In genomic region chr11:47099918-47100315, GRCh38 we compare ENCODE assay signal across 26 cellular contexts.
"Had no signal": no experiment of that assay in that cellular context is flagged by ENCODE, and none has a peak within 500 bp of the region (broad histone marks: within the 10 kb centered on the region; RNA-seq: fewer than 3 reads in every experiment).

No MANE protein-coding gene starts in this region.

- H3K27me3 ChIP-seq: adrenal gland, cardiac muscle cell, Peyer's patch, SJSA1 had no signal

- H3K4me3 ChIP-seq: adrenal gland, cardiac muscle cell, Peyer's patch, SJSA1 had no signal

- H3K36me3 Mint-ChIP-seq: activated CD4-positive, alpha-beta memory T cell treated with anti-CD3 and anti-CD28 coated beads for 36 hours; activated naive CD8-positive, alpha-beta T cell treated with anti-CD3 and anti-CD28 coated beads, Interleukin-2, amount 10 ng/mL, durations not matched to agents 7 days and 5 days had no signal

- H3K9me3 ChIP-seq: adrenal gland, Peyer's patch, SJSA1 had no signal

- H3K9me3 Mint-ChIP-seq: activated CD4-positive, alpha-beta memory T cell treated with anti-CD3 and anti-CD28 coated beads for 36 hours; activated CD4-positive, alpha-beta T cell treated with anti-CD3 and anti-CD28 coated beads, Interleukin-2, amount 10 ng/mL, durations not matched to agents 7 days and 5 days; activated naive CD8-positive, alpha-beta T cell treated with anti-CD3 and anti-CD28 coated beads, Interleukin-2, amount 10 ng/mL, durations not matched to agents 7 days and 5 days; activated T-cell treated with anti-CD3 and anti-CD28 coated beads, Interleukin-2, amount 50 U/mL, for 4 hours; activated T-helper 1 cell treated with anti-CD3 and anti-CD28 coated beads, Interleukin-12 subunit alpha, Interleukin-12 subunit beta, Interleukin-2, Interleukin-4 antibody, amounts not matched to agents 30 ng/mL and 10 ng/mL and 1 ng/mL, durations not matched to agents 14 hours and 24 hours and 36 hours had no signal

- H3K27ac ChIP-seq: adrenal gland, cardiac muscle cell, Peyer's patch, SJSA1 had no signal

- H3K4me3 Mint-ChIP-seq: activated CD4-positive, alpha-beta memory T cell treated with anti-CD3 and anti-CD28 coated beads for 36 hours; activated CD4-positive, alpha-beta T cell treated with anti-CD3 and anti-CD28 coated beads, Interleukin-2, amount 10 ng/mL, durations not matched to agents 7 days and 5 days; activated naive CD8-positive, alpha-beta T cell treated with anti-CD3 and anti-CD28 coated beads, Interleukin-2, amount 10 ng/mL, durations not matched to agents 7 days and 5 days; activated T-cell treated with anti-CD3 and anti-CD28 coated beads, Interleukin-2, amount 50 U/mL, for 4 hours; activated T-helper 1 cell treated with anti-CD3 and anti-CD28 coated beads, Interleukin-12 subunit alpha, Interleukin-12 subunit beta, Interleukin-2, Interleukin-4 antibody, amounts not matched to agents 30 ng/mL and 10 ng/mL and 1 ng/mL, durations not matched to agents 14 hours and 24 hours and 36 hours had no signal

- DNase-seq: activated CD4-positive, alpha-beta memory T cell treated with anti-CD3 and anti-CD28 coated beads for 36 hours; activated CD4-positive, alpha-beta T cell treated with anti-CD3 and anti-CD28 coated beads, Interleukin-2, amount 10 ng/mL, durations not matched to agents 7 days and 5 days; activated gamma-delta T cell treated with Interleukin-2 at 50 U/mL for 16 hours; activated naive CD4-positive, alpha-beta T cell treated with anti-CD3 and anti-CD28 coated beads, Interleukin-2, amount 50 U/mL, for 16 hours; activated naive CD8-positive, alpha-beta T cell treated with anti-CD3 and anti-CD28 coated beads, Interleukin-2, amount 10 ng/mL, durations not matched to agents 7 days and 5 days; activated T-cell treated with anti-CD3 and anti-CD28 coated beads, Interleukin-2, amount 50 U/mL, for 4 hours; adrenal gland; cortex of kidney; KG1; MM.1S; NCI-H1417 treated with DMSO at 0.1 percent for 48 hours; NCI-H187 treated with DMSO at 0.1 percent for 48 hours; NCI-H2171 treated with DMSO at 0.1 percent for 48 hours; NCI-H2227 treated with DMSO at 0.1 percent for 48 hours; NCI-H446; NCI-H526 treated with DMSO at 0.1 percent for 48 hours; OCI-M1; Peyer's patch; RPMI8226; SW 1271; T-helper 1 cell; T-helper 2 cell; T-helper 9 cell had no signal

- H3K36me3 ChIP-seq: adrenal gland, cardiac muscle cell, Peyer's patch, SJSA1 had no signal

- H3K4me1 ChIP-seq: adrenal gland, Peyer's patch, SJSA1 had no signal

- H3K27me3 Mint-ChIP-seq: activated CD4-positive, alpha-beta memory T cell treated with anti-CD3 and anti-CD28 coated beads for 36 hours; activated CD4-positive, alpha-beta T cell treated with anti-CD3 and anti-CD28 coated beads, Interleukin-2, amount 10 ng/mL, durations not matched to agents 7 days and 5 days had no signal

- H3K27ac Mint-ChIP-seq: activated CD4-positive, alpha-beta memory T cell treated with anti-CD3 and anti-CD28 coated beads for 36 hours; activated CD4-positive, alpha-beta T cell treated with anti-CD3 and anti-CD28 coated beads, Interleukin-2, amount 10 ng/mL, durations not matched to agents 7 days and 5 days; activated naive CD8-positive, alpha-beta T cell treated with anti-CD3 and anti-CD28 coated beads, Interleukin-2, amount 10 ng/mL, durations not matched to agents 7 days and 5 days; activated T-helper 1 cell treated with anti-CD3 and anti-CD28 coated beads, Interleukin-12 subunit alpha, Interleukin-12 subunit beta, Interleukin-2, Interleukin-4 antibody, amounts not matched to agents 30 ng/mL and 10 ng/mL and 1 ng/mL, durations not matched to agents 14 hours and 24 hours and 36 hours had no signal
